Comparison of ENCODE assay signal across 29 cellular contexts in the genomic region with DNA sequence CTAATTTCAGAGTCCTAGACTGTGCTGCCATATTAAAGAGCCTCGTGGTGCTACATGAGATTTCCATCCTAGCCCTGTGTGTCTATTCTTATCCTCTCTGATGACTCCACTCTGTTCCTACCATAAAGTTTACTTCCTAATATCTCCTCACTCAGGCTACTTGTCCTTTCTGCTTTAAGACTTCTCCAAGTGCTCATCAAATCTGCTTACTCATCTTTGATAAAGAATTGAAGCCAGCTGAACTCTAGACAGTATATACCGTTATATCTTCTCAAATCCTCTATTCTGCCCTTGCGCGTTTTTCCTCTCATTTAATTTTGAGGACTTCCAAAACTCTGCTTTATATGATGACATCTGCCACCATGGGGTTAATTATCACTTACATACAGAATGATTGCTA.
"Had no signal": no experiment of that assay in that cellular context is flagged by ENCODE, and none has a peak within 500 bp of the region (broad histone marks: within the 10 kb centered on the region; RNA-seq: fewer than 3 reads in every experiment).

No MANE protein-coding gene starts in this region.

- H2AFZ ChIP-seq: hepatocyte had no signal

- H3K4me3 ChIP-seq: colonic mucosa, coronary artery, dorsolateral prefrontal cortex, esophagus muscularis mucosa, esophagus squamous epithelium, gastrocnemius medialis, gastroesophageal sphincter, heart left ventricle, heart right ventricle, hepatocyte had no signal

- H3K79me2 ChIP-seq: hepatocyte had no signal

- H3K27me3 ChIP-seq: colonic mucosa, dorsolateral prefrontal cortex, esophagus muscularis mucosa, esophagus squamous epithelium, foreskin keratinocyte, gastrocnemius medialis, gastroesophageal sphincter had no signal

- H3K9me3 ChIP-seq: colonic mucosa, esophagus muscularis mucosa, esophagus squamous epithelium, gastrocnemius medialis, gastroesophageal sphincter, heart left ventricle had no signal

- H3K4me1 ChIP-seq: colonic mucosa, esophagus muscularis mucosa, esophagus squamous epithelium, foreskin keratinocyte, gastrocnemius medialis, gastroesophageal sphincter, heart left ventricle, heart right ventricle had no signal

- DNase-seq: colonic mucosa; cortex of kidney; dermis blood vessel endothelial cell; dorsolateral prefrontal cortex; effector CD4-positive, alpha-beta T cell; effector CD8-positive, alpha-beta T cell; effector memory CD4-positive, alpha-beta T cell; effector memory CD8-positive, alpha-beta T cell; endodermal cell; erythroblast; esophagus squamous epithelium; foreskin fibroblast; foreskin keratinocyte; foreskin melanocyte; gastrocnemius medialis; glutamatergic neuron; head of caudate nucleus; heart left ventricle; heart right ventricle had no signal

- H3K27ac ChIP-seq: colonic mucosa, coronary artery, dorsolateral prefrontal cortex, epithelial cell of prostate, esophagus muscularis mucosa, esophagus squamous epithelium, foreskin keratinocyte, gastrocnemius medialis, gastroesophageal sphincter, heart left ventricle, heart right ventricle, hepatocyte had no signal

- H3K36me3 ChIP-seq: colonic mucosa, esophagus muscularis mucosa, esophagus squamous epithelium, gastrocnemius medialis, gastroesophageal sphincter, heart left ventricle, heart right ventricle had no signal

- ATAC-seq: effector memory CD8-positive, alpha-beta T cell; esophagus mucosa; foreskin keratinocyte; gastrocnemius medialis; gastroesophageal sphincter; heart left ventricle; heart right ventricle had no signal

- FAIRE-seq: colon, endometrium, endothelial cell of umbilical vein, frontal cortex had no signal

- H3K4me2 ChIP-seq: hepatocyte had no signal
